ENCODE assay signal across 21 cellular contexts in the genomic region with DNA sequence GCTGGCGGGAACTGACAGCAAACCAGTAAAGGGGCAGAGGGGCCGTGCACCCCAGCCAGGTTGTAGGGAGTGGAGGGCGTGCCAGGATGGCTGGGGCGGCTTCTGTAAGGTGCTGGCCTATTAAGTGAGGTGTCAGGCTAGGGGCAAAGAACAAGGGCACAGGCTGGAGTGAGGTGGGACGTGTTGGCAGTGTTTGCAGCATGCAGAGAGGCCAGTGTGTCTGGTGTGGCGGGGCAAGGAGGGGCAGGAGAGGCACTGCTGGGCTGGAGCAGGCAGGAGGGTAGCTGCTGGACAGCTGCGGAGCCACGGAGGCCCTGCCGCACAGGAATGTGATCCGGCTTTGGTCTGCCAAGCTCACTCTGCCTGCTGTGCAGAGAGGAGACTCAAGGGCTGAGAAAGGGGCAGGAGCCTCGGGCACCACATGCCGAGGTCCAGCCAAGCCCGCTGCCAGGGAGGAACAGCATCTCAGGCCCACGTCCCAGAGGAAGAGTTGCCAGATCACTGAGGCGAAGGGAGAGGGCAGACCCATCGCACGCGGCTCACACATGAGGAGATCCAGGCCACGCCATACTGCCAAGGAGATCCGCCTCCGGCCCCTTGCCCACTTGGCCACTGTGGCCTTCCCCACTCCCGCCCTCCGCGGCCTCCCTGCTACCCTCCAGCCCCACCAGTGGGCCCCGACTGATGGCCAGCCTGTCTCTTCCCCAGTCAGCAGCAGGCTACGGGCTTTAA. TPM values are rescaled to one million over a fixed set of nuclear protein-coding genes. Genes with fewer than 3 reads are reported as not detected.
A peak's percentile ranks its signal among the peaks of the same experiment; 100 is the strongest.
DNase-seq lines count a peak whose midpoint lies in the region; ATAC-seq and TF ChIP-seq lines count a peak whose summit lies in the region.
"Had no signal": no experiment of that assay in that cellular context is flagged by ENCODE, and none has a peak within 500 bp of the region (broad histone marks: within the 10 kb centered on the region; RNA-seq: fewer than 3 reads in every experiment).

No MANE protein-coding gene starts in this region.

- POLR2A ChIA-PET in MCF 10A (lab: Yijun Ruan, JAX): no interaction called here

- no peak overlapping the region for H2BK5ac ChIP-seq in H9 (ENCODE audit: insufficient read length, low read length)

- H3K4me2 ChIP-seq in H9 (ENCODE audit: insufficient read depth, insufficient read length, low read length): no peak overlapping the region

- H3K56ac ChIP-seq in H9 (ENCODE audit: insufficient read length, low read depth, low read length): no peak overlapping the region

- no peak overlapping the region for H3K23ac ChIP-seq in H9 (ENCODE audit: insufficient read length, low read depth, low read length)

- H3K27me3 Mint-ChIP-seq in H9 (ENCODE audit: low read depth): no peaks in the 10 kb centered on the region
- H3K27me3 Mint-ChIP-seq in MCF 10A (ENCODE audit: insufficient read depth, unreplicated experiment): no peaks in the 10 kb centered on the region

- H2BK15ac ChIP-seq in H9 (ENCODE audit: low read depth, low read length): no peak overlapping the region

- ATAC-seq in upper lobe of right lung (peak; percentile 6), HG02610 (IDR thresholded peaks at IDR 0.05; ENCODE audit: unreplicated experiment) (no peak)
- ATAC-seq: K562, SK-N-SH treated with all-trans-retinoic acid at 6 μM for 48 hours had no signal

- no peaks in the 10 kb centered on the region for H3K79me1 ChIP-seq in H9 (ENCODE audit: insufficient read depth, low read depth, low read length, poor library complexity, severe bottlenecking)

- no peak overlapping the region for H3K18ac ChIP-seq in H9 (ENCODE audit: insufficient read length, low read depth, low read length)

- no peak overlapping the region for H3K4ac ChIP-seq in H9 (ENCODE audit: low read depth, low read length)

- H4K8ac ChIP-seq in H9 (replicated peaks; ENCODE audit: insufficient read length, low read depth, low read length): no peak overlapping the region

- no peaks in the 10 kb centered on the region for H4K20me1 ChIP-seq in H9 (ENCODE audit: control insufficient read depth, insufficient read depth, insufficient read length)

- WGBS in H9 (ENCODE audit: extremely low coverage, insufficient read length, low lambda C conversion rate): no CpG with 5 or more reads among the region's 26 CpGs

- intact Hi-C loops in upper lobe of right lung (cut with DNase I) (no loop called here), MCF 10A (cut with micrococcal nuclease) (no loop called here)

- H3K27ac ChIP-seq in H9 (ENCODE audit: insufficient read length, low read depth, low read length) (no peak overlapping the region), upper lobe of right lung (no peak overlapping the region)

- no peak for DNase-seq in H9
- DNase-seq in cerebellar cortex (ENCODE audit: low spot score): peak; percentile 59
- DNase-seq in myocyte (ENCODE audit: low read depth): peak; percentile 70
- no peak for DNase-seq in upper lobe of right lung
- DNase-seq in retina: no peak
- no peak for DNase-seq in MCF 10A (ENCODE audit: unreplicated experiment)
- DNase-seq: ACHN, DMS79 treated with DMSO at 0.1 percent for 48 hours, HFFc6, NCI-H1417, NCI-H187, NCI-H2107, NCI-H2227 treated with DMSO at 0.1 percent for 48 hours, NCI-H524, NCI-H82, SIG-M5 had no signal

- H2BK12ac ChIP-seq in H9 (ENCODE audit: insufficient read length, low read depth, low read length): no peak overlapping the region

- H3K4me3 Mint-ChIP-seq in H9 (no peak overlapping the region), MCF 10A (ENCODE audit: unreplicated experiment) (no peak overlapping the region)
- H3K4me3 Mint-ChIP-seq: HFFc6 had no signal

- H3K4me1 Mint-ChIP-seq in H9: no peaks in the 10 kb centered on the region
- H3K4me1 Mint-ChIP-seq in MCF 10A (ENCODE audit: insufficient read depth, unreplicated experiment): no peaks in the 10 kb centered on the region

- H4K91ac ChIP-seq in H9 (ENCODE audit: insufficient read length, low read depth, low read length): no peak overlapping the region

- no peaks in the 10 kb centered on the region for H3K27me3 ChIP-seq in H9 (ENCODE audit: insufficient read depth, low read length)
- H3K27me3 ChIP-seq in upper lobe of right lung: no peaks in the 10 kb centered on the region

- BruUV-seq in MCF 10A (replicated peaks; lab: Mats Ljungman, UMichigan): no TSS peak

- no peak overlapping the region for H4K5ac ChIP-seq in H9 (ENCODE audit: insufficient read length, low read depth, low read length)

- no peaks in the 10 kb centered on the region for H3K79me2 ChIP-seq in H9 (ENCODE audit: insufficient read depth, low read length)

- no peak overlapping the region for H3T11ph ChIP-seq in H9 (ENCODE audit: low read length)

- H3K9me3 Mint-ChIP-seq in H9 (no peaks in the 10 kb centered on the region), MCF 10A (ENCODE audit: unreplicated experiment) (no peaks in the 10 kb centered on the region)
- H3K9me3 Mint-ChIP-seq: HFFc6 had no signal

- peak overlapping the region in 2 of 3 experiments; percentile 27 to 68; a peak in 2 of 7 replicates for H3K27ac Mint-ChIP-seq in H9
- H3K27ac Mint-ChIP-seq in MCF 10A (ENCODE audit: low read depth, unreplicated experiment): no peak overlapping the region
- H3K27ac Mint-ChIP-seq: HFFc6 had no signal

- no peaks in the 10 kb centered on the region for H3K9me3 ChIP-seq in H9 (ENCODE audit: control insufficient read depth, low read depth, low read length)
- no peaks in the 10 kb centered on the region for H3K9me3 ChIP-seq in upper lobe of right lung

- H3K9ac ChIP-seq in H9 (ENCODE audit: extremely low read depth, insufficient read length, low read length): no peak overlapping the region

- H3K36me3 Mint-ChIP-seq in H9 (ENCODE audit: insufficient read depth in 1 of 3, low read depth in 3 of 3): peaks cover 50 to 96% (median 85%) of the 10 kb centered on the region in 3 experiments; a peak in 6 of 7 replicates
- H3K36me3 Mint-ChIP-seq in MCF 10A (ENCODE audit: insufficient read depth, unreplicated experiment): peaks cover 93% of the 10 kb centered on the region

- H2BK20ac ChIP-seq in H9 (ENCODE audit: low read depth, low read length, poor library complexity, severe bottlenecking): no peak overlapping the region

- peaks cover 93% of the 10 kb centered on the region for H3K36me3 ChIP-seq in upper lobe of right lung

- H2AK5ac ChIP-seq in H9 (ENCODE audit: insufficient read length, low read length): no peak overlapping the region

- no peak overlapping the region for H2AFZ ChIP-seq in H9 (ENCODE audit: low read length)

- no peak overlapping the region for H3K14ac ChIP-seq in H9 (ENCODE audit: insufficient read depth, low read length)

- TF ChIP-seq CTCF in H9 (conservative IDR thresholded peaks at IDR 0.05) (no peak), upper lobe of right lung (IDR thresholded peaks at IDR 0.05) (no peak), MCF 10A (IDR thresholded peaks at IDR 0.05; ENCODE audit: unreplicated experiment) (no peak)

- H2BK120ac ChIP-seq in H9 (ENCODE audit: low read depth, low read length, poor library complexity, severe bottlenecking): no peak overlapping the region

- H3K4me1 ChIP-seq in H9 (ENCODE audit: insufficient read depth, low read length): no peaks in the 10 kb centered on the region
- no peaks in the 10 kb centered on the region for H3K4me1 ChIP-seq in upper lobe of right lung

- CTCF ChIA-PET in MCF 10A (lab: Yijun Ruan, JAX): no interaction called here

- H3K23me2 ChIP-seq in H9 (ENCODE audit: insufficient read length, low read depth, low read length, poor library complexity, severe bottlenecking): no peaks in the 10 kb centered on the region

- H3K4me3 ChIP-seq in upper lobe of right lung: no peak overlapping the region
- H3K4me3 ChIP-seq: K562 had no signal

RNA-seq across cellular contexts. Expression of gene AMN, which starts 46.8 kb away (rescaled TPM):
- total RNA-seq in H9 (2021) (1.9 and 2.2 TPM in 2 replicates), myocyte (0.59 and 0.68 TPM in 2 replicates), upper lobe of right lung (19.8 TPM), MCF 10A (2022) (0.29 TPM in 1 of 2 replicates, not detected in the other)
- 0.15 TPM for polyA plus RNA-seq in myocyte (2012)
- total RNA-seq: H4, HFFc6, RPMI7951 had no signal
- polyA plus RNA-seq: K562 had no signal

Comparison
In these comparisons a context has a peak if more than half of its experiments do, and no peak if none do; other contexts are left out.
1. DNase-seq: peak in cerebellar cortex (single experiment) and myocyte (single experiment); none in H9 (single experiment), upper lobe of right lung (single experiment), retina (single experiment) and MCF 10A (single experiment).